ENCODE assay signal across 16 cellular contexts in the genomic region with DNA sequence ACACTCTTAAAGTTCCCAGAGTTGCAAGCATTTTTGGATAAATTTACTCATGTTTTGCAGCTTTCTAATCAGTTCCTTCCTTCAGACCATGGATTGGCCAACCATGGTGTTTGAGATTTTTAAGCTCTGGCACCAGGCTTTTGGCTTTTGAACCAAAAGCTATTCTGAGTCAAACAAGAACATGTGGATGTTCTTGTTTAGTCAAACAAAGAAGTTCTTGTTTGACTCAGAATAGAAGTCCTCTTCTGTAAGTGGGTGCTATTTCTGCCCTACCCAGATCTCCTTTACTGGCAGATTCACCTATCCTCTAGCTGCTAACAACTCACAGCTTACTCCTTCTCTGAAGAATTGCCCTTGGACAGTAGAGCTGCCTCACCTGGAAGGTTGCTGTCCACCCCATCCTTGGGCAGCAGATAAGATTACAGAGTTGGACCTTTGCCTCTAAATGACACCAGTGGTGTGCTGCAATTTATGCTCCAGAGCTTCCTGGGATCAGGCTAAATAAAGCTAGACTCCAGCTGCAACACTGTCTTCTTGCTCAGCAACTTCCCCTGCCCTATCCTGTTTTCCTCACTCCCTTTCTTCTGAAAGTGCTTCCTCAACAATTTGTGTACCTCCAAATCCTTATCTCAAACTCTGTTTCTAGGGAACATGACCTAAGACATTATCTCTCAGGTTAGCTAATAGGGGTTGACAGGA.
DNase-seq lines count a peak whose midpoint lies in the region; ATAC-seq and TF ChIP-seq lines count a peak whose summit lies in the region.
"Had no signal": no experiment of that assay in that cellular context is flagged by ENCODE, and none has a peak within 500 bp of the region (broad histone marks: within the 10 kb centered on the region; RNA-seq: fewer than 3 reads in every experiment).

No MANE protein-coding gene starts in this region.

- H3K27ac ChIP-seq in left lung = no peak overlapping the region
- H3K27ac ChIP-seq: RWPE1 had no signal

- no peaks in the 10 kb centered on the region for H3K4me1 ChIP-seq in left lung

- no peaks in the 10 kb centered on the region for H3K9me3 Mint-ChIP-seq in stimulated activated naive CD8-positive, alpha-beta T cell treated with anti-CD3 and anti-CD28 coated beads, Interleukin-15, amount 100 ng/mL, for 72 hours
- H3K9me3 Mint-ChIP-seq in activated T-helper 17 cell treated with anti-CD3 and anti-CD28 coated beads, Interleukin-2, amount 50 U/mL, for 72 hours = no peaks in the 10 kb centered on the region
- H3K9me3 Mint-ChIP-seq in immature natural killer cell = no peaks in the 10 kb centered on the region
- H3K9me3 Mint-ChIP-seq: GM23338, nephron, type B pancreatic cell had no signal

- intact Hi-C loops in left lung (cut with DNase I) = no loop called here

- no peaks in the 10 kb centered on the region for H3K36me3 Mint-ChIP-seq in activated T-helper 17 cell treated with anti-CD3 and anti-CD28 coated beads, Interleukin-2, amount 50 U/mL, for 72 hours (ENCODE audit: low read depth)
- H3K36me3 Mint-ChIP-seq in immature natural killer cell = no peaks in the 10 kb centered on the region
- H3K36me3 Mint-ChIP-seq: type B pancreatic cell had no signal

- no peaks in the 10 kb centered on the region for H3K9me3 ChIP-seq in left lung

- H3K4me1 Mint-ChIP-seq in stimulated activated naive CD8-positive, alpha-beta T cell treated with anti-CD3 and anti-CD28 coated beads, Interleukin-15, amount 100 ng/mL, for 72 hours = no peaks in the 10 kb centered on the region
- no peaks in the 10 kb centered on the region for H3K4me1 Mint-ChIP-seq in activated T-helper 17 cell treated with anti-CD3 and anti-CD28 coated beads, Interleukin-2, amount 50 U/mL, for 72 hours
- no peaks in the 10 kb centered on the region for H3K4me1 Mint-ChIP-seq in immature natural killer cell
- H3K4me1 Mint-ChIP-seq: GM23338 had no signal

- peak; percentile 50 for ATAC-seq in stimulated activated naive CD8-positive, alpha-beta T cell treated with anti-CD3 and anti-CD28 coated beads, Interleukin-15, amount 100 ng/mL, for 72 hours
- no peak for ATAC-seq in stimulated activated naive CD8-positive, alpha-beta T cell treated with anti-CD3 and anti-CD28 coated beads, Interleukin-15, Interleukin-2, amounts not matched to agents 100 U/mL and 50 U/mL, for 24 hours
- peak; percentile 61 for ATAC-seq in HG02798 (IDR thresholded peaks at IDR 0.05; ENCODE audit: poor library complexity, unreplicated experiment)
- peak; percentile 72 for ATAC-seq in activated T-helper 17 cell treated with anti-CD3 and anti-CD28 coated beads, Interleukin-2, amount 50 U/mL, for 72 hours (replicated peaks)
- ATAC-seq in left lung = no peak
- no peak for ATAC-seq in GM19023 (IDR thresholded peaks at IDR 0.05; ENCODE audit: unreplicated experiment)
- ATAC-seq: GM23338 had no signal

- peak overlapping the region in 1 of 2 donors; percentile 43 for H3K27ac Mint-ChIP-seq in stimulated activated naive CD8-positive, alpha-beta T cell treated with anti-CD3 and anti-CD28 coated beads, Interleukin-15, amount 100 ng/mL, for 72 hours
- H3K27ac Mint-ChIP-seq in activated T-helper 17 cell treated with anti-CD3 and anti-CD28 coated beads, Interleukin-2, amount 50 U/mL, for 72 hours = no peak overlapping the region
- H3K27ac Mint-ChIP-seq in immature natural killer cell = no peak overlapping the region
- H3K27ac Mint-ChIP-seq: GM23338, type B pancreatic cell had no signal

- no peaks in the 10 kb centered on the region for H3K36me3 ChIP-seq in left lung

- no peaks in the 10 kb centered on the region for H3K27me3 ChIP-seq in left lung

- TF ChIP-seq CTCF in left lung (IDR thresholded peaks at IDR 0.05) = no peak

- no peak for DNase-seq in stimulated activated naive CD8-positive, alpha-beta T cell treated with anti-CD3 and anti-CD28 coated beads, Interleukin-15, amount 100 ng/mL, for 72 hours
- no peak for DNase-seq in stimulated activated naive CD8-positive, alpha-beta T cell treated with anti-CD3 and anti-CD28 coated beads, Interleukin-15, Interleukin-2, amounts not matched to agents 100 U/mL and 50 U/mL, for 24 hours
- DNase-seq in left lung = no peak
- DNase-seq in immature natural killer cell = no peak
- no peak for DNase-seq in T-helper 9 cell
- DNase-seq: cortex of kidney, DMS 273 treated with DMSO at 0.1 percent for 48 hours, kidney had no signal

- peaks cover 46% of the 10 kb centered on the region for H3K27me3 Mint-ChIP-seq in stimulated activated naive CD8-positive, alpha-beta T cell treated with anti-CD3 and anti-CD28 coated beads, Interleukin-15, amount 100 ng/mL, for 72 hours
- peaks cover 33% of the 10 kb centered on the region for H3K27me3 Mint-ChIP-seq in activated T-helper 17 cell treated with anti-CD3 and anti-CD28 coated beads, Interleukin-2, amount 50 U/mL, for 72 hours
- peaks cover 0 to 9% (median 0%) of the 10 kb centered on the region in 3 donors for H3K27me3 Mint-ChIP-seq in immature natural killer cell (ENCODE audit: low read depth in 3 of 3)

- no peak overlapping the region for H3K4me3 Mint-ChIP-seq in stimulated activated naive CD8-positive, alpha-beta T cell treated with anti-CD3 and anti-CD28 coated beads, Interleukin-15, amount 100 ng/mL, for 72 hours
- no peak overlapping the region for H3K4me3 Mint-ChIP-seq in activated T-helper 17 cell treated with anti-CD3 and anti-CD28 coated beads, Interleukin-2, amount 50 U/mL, for 72 hours
- no peak overlapping the region for H3K4me3 Mint-ChIP-seq in immature natural killer cell
- H3K4me3 Mint-ChIP-seq: GM23338, nephron, type B pancreatic cell had no signal

- H3K4me3 ChIP-seq in left lung = no peak overlapping the region
- H3K4me3 ChIP-seq: GM23338, skin epidermis had no signal

Comparison
In these comparisons a context has a peak if more than half of its experiments do, and no peak if none do; other contexts are left out.
1. ATAC-seq: peak in stimulated activated naive CD8-positive, alpha-beta T cell treated with anti-CD3 and anti-CD28 coated beads, Interleukin-15, amount 100 ng/mL, for 72 hours (single experiment), HG02798 (single experiment) and activated T-helper 17 cell treated with anti-CD3 and anti-CD28 coated beads, Interleukin-2, amount 50 U/mL, for 72 hours (single experiment); none in stimulated activated naive CD8-positive, alpha-beta T cell treated with anti-CD3 and anti-CD28 coated beads, Interleukin-15, Interleukin-2, amounts not matched to agents 100 U/mL and 50 U/mL, for 24 hours (single experiment), left lung (single experiment) and GM19023 (single experiment).